8 cellular contexts compared by ENCODE assay signal in genomic region chr14:104680056-104680805, GRCh38. TPM values are rescaled to one million over a fixed set of nuclear protein-coding genes. Genes with fewer than 3 reads are reported as not detected.
DNase-seq lines count a peak whose midpoint lies in the region; ATAC-seq, FAIRE-seq and TF ChIP-seq lines count a peak whose summit lies in the region.

No MANE protein-coding gene starts in this region.

- in situ Hi-C loops in GM13977 (cut with MboI; ENCODE audit: low pct_unique_long_range_greater_than_20kb, low sequenced_read_pairs, unreplicated experiment) = no loop called here

- H3K27ac ChIP-seq in CD4-positive, CD25-positive, alpha-beta regulatory T cell (ENCODE audit: insufficient read depth, low read length, poor library complexity, severe bottlenecking) = no peak overlapping the region
- peak overlapping the region; percentile 71 to 90 (median 84) for H3K27ac ChIP-seq in esophagus muscularis mucosa (replicated peaks in 1 of 4)

- H3K9me3 ChIP-seq in CD4-positive, CD25-positive, alpha-beta regulatory T cell (ENCODE audit: control insufficient read depth in 2 of 2, low read length in 2 of 2) = no peaks in the 10 kb centered on the region
- no peaks in the 10 kb centered on the region for H3K9me3 ChIP-seq in esophagus muscularis mucosa

- H3K27me3 Mint-ChIP-seq in CD4-positive, CD25-positive, alpha-beta regulatory T cell = no peaks in the 10 kb centered on the region

- H3K36me3 Mint-ChIP-seq in CD4-positive, CD25-positive, alpha-beta regulatory T cell = no peaks in the 10 kb centered on the region

- H3K4me1 ChIP-seq in CD4-positive, CD25-positive, alpha-beta regulatory T cell (ENCODE audit: control insufficient read depth, insufficient read depth, low read length, poor library complexity, severe bottlenecking) = peaks cover 27% of the 10 kb centered on the region
- peaks cover 59 to 68% (median 63%) of the 10 kb centered on the region in 4 donors for H3K4me1 ChIP-seq in esophagus muscularis mucosa

- no peaks in the 10 kb centered on the region for H3K27me3 ChIP-seq in CD4-positive, CD25-positive, alpha-beta regulatory T cell (ENCODE audit: control insufficient read depth, insufficient read depth, low read length)
- H3K27me3 ChIP-seq in esophagus muscularis mucosa = peaks cover 0 to 5% (median 0%) of the 10 kb centered on the region in 4 donors

- H3K4me1 Mint-ChIP-seq in CD4-positive, CD25-positive, alpha-beta regulatory T cell = peaks cover 0 to 32% (median 9%) of the 10 kb centered on the region in 4 donors

- TF ChIP-seq EP300 in esophagus muscularis mucosa (IDR thresholded peaks at IDR 0.05) = no peak

- 90% methylated on average over 11 of the region's 21 CpGs for WGBS in esophagus muscularis mucosa

- TF ChIP-seq CTCF in esophagus muscularis mucosa (IDR thresholded peaks at IDR 0.05) (no peak), GM13977 (IDR thresholded peaks at IDR 0.05; ENCODE audit: extremely low read depth, insufficient read depth, missing control alignments) (no peak)

- no peaks in the 10 kb centered on the region for H3K9me3 Mint-ChIP-seq in CD4-positive, CD25-positive, alpha-beta regulatory T cell

- no peak for DNase-seq in CD4-positive, CD25-positive, alpha-beta regulatory T cell
- DNase-seq in RCC 7860 (ENCODE audit: low spot score) (peak; percentile 37), esophagus muscularis mucosa (ENCODE audit: extremely low spot score) (no peak), occipital lobe (lab: John Stamatoyannopoulos, UW) (peak; percentile 75), GM13977 (ENCODE audit: low spot score) (no peak), activated T-cell treated with anti-CD3 and anti-CD28 coated beads for 4 hours (no peak), NCI-H748 treated with DMSO at 0.1 percent for 48 hours (lab: John Stamatoyannopoulos, UW) (no peak)
- no peak for DNase-seq in stimulated activated CD4-positive, alpha-beta T cell treated with anti-CD3 and anti-CD28 coated beads, Interleukin-4, amount 100 ng/mL, for 24 hours

- H3K36me3 ChIP-seq in CD4-positive, CD25-positive, alpha-beta regulatory T cell (ENCODE audit: control insufficient read depth, insufficient read depth, low read length) = no peaks in the 10 kb centered on the region
- no peaks in the 10 kb centered on the region for H3K36me3 ChIP-seq in esophagus muscularis mucosa

- no peak for FAIRE-seq in RCC 7860 (lab: Jason Lieb, UNC)

- intact Hi-C loops in esophagus muscularis mucosa (cut with DNase I) = no loop called here

- H3K4me3 ChIP-seq in CD4-positive, CD25-positive, alpha-beta regulatory T cell (ENCODE audit: low read depth, low read length) = no peak overlapping the region
- H3K4me3 ChIP-seq in esophagus muscularis mucosa = no peak overlapping the region

- no peak for ATAC-seq in CD4-positive, CD25-positive, alpha-beta regulatory T cell (ENCODE audit: low read depth in 2 of 2)

- H3K4me3 Mint-ChIP-seq in CD4-positive, CD25-positive, alpha-beta regulatory T cell = peak overlapping the region in 1 of 4 donors; percentile 83

- no peak for TF ChIP-seq POLR2A in esophagus muscularis mucosa (IDR thresholded peaks at IDR 0.05; ENCODE audit: low read depth)

- peak overlapping the region in 2 of 3 donors; percentile 11 to 38 for H3K27ac Mint-ChIP-seq in CD4-positive, CD25-positive, alpha-beta regulatory T cell

RNA-seq across cellular contexts. Expression of gene INF2, which starts 9.2 kb away (rescaled TPM):
- 74.3 TPM for total RNA-seq in CD4-positive, CD25-positive, alpha-beta regulatory T cell
- 1 to 10 TPM; 4.2 to 8.9 (median 6.6) TPM for polyA plus RNA-seq in CD4-positive, CD25-positive, alpha-beta regulatory T cell
- total RNA-seq in esophagus muscularis mucosa = 100 to 1,000 TPM in 1 of 4 donors, 10 to 100 TPM in 3; 51.5 to 129 (median 66.7) TPM
- 8.4 TPM for total RNA-seq in occipital lobe

RNA-seq across cellular contexts. Expression of gene ADSS1, which starts 43.8 kb away (rescaled TPM):
- total RNA-seq in CD4-positive, CD25-positive, alpha-beta regulatory T cell = 1.9 TPM
- 1 to 10 TPM in 2 of 4 donors, under 1 TPM in 2; 0.10 to 1.7 (median 1.0) TPM for polyA plus RNA-seq in CD4-positive, CD25-positive, alpha-beta regulatory T cell
- total RNA-seq in esophagus muscularis mucosa (1 to 10 TPM; 4.3 to 7.9 (median 5.7) TPM), occipital lobe (4.8 TPM)

Comparison
In these comparisons a context has a peak if more than half of its experiments do, and no peak if none do; other contexts are left out.
1. DNase-seq: peak in RCC 7860 (single experiment) and occipital lobe (single experiment); none in CD4-positive, CD25-positive, alpha-beta regulatory T cell (0 of 3), esophagus muscularis mucosa (single experiment), stimulated activated CD4-positive, alpha-beta T cell treated with anti-CD3 and anti-CD28 coated beads, Interleukin-4, amount 100 ng/mL, for 24 hours (single experiment), GM13977 (single experiment), activated T-cell treated with anti-CD3 and anti-CD28 coated beads for 4 hours (single experiment) and NCI-H748 treated with DMSO at 0.1 percent for 48 hours (single experiment).